11 cellular contexts compared by ENCODE assay signal in genomic region chr16:10776280-10776679, GRCh38. TPM values are rescaled to one million over a fixed set of nuclear protein-coding genes. Genes with fewer than 3 reads are reported as not detected.
DNase-seq lines count a peak whose midpoint lies in the region; ATAC-seq, FAIRE-seq and TF ChIP-seq lines count a peak whose summit lies in the region.
"Had no signal": no experiment of that assay in that cellular context is flagged by ENCODE, and none has a peak within 500 bp of the region (broad histone marks: within the 10 kb centered on the region; RNA-seq: fewer than 3 reads in every experiment).

No MANE protein-coding gene starts in this region.

- intact Hi-C loops in GM12878 (cut with micrococcal nuclease; ENCODE audit: unreplicated experiment) = loop anchor here (1.0 kb wide), 1 partner anchor 36 kb away; no protein-coding TSS in a partner anchor

- 7% methylated on average over 4 of the region's 4 CpGs for WGBS in GM12878 (ENCODE audit: insufficient coverage, insufficient replicate concordance, low lambda C conversion rate, missing lambda C conversion rate)

- ATAC-seq in GM18517 (IDR thresholded peaks at IDR 0.05; ENCODE audit: unreplicated experiment) = peak; percentile 89
- ATAC-seq in GM19468 (IDR thresholded peaks at IDR 0.05; ENCODE audit: extremely low read depth, unreplicated experiment) = peak; percentile 81
- ATAC-seq in HG03103 (IDR thresholded peaks at IDR 0.05; ENCODE audit: low read depth, unreplicated experiment) = peak; percentile 72
- ATAC-seq in GM12878 = peak; percentile 82

- peak; percentile 78 for DNase-seq in GM12878 (ENCODE audit: low read depth, low spot score)
- no peak for DNase-seq in MG63
- DNase-seq in AML-193 (lab: John Stamatoyannopoulos, UW) = no peak
- DNase-seq in progenitor cell of endocrine pancreas (ENCODE audit: low spot score, unreplicated experiment) = no peak
- DNase-seq: effector memory CD4-positive, alpha-beta T cell; NCI-H226 had no signal

- H3K36me3 Mint-ChIP-seq in progenitor cell of endocrine pancreas (ENCODE audit: insufficient read depth) = peaks cover 2% of the 10 kb centered on the region

- H3K79me2 ChIP-seq in GM12878 (ENCODE audit: control insufficient read depth, insufficient read depth, low read length) = no peaks in the 10 kb centered on the region

- SMC1A ChIA-PET in GM12878 (lab: Charles Lee; ENCODE audit: uncharacterized antibody, unreplicated experiment) = interaction anchor here (1.3 to 3.1 kb wide), 4 partner anchors 11 to 114 kb away, joined by 4 to 18 read pairs (median 12); partner anchors contain the start of gene CIITA

- H3K4me1 ChIP-seq in GM12878 (ENCODE audit: control insufficient read depth, insufficient read depth, low read length) = peaks cover 29% of the 10 kb centered on the region

- H3K27me3 ChIP-seq in GM12878 (replicated peaks in 1 of 2; ENCODE audit: control insufficient read depth in 2 of 2, insufficient read depth in 2 of 2, low read length in 1 of 2) (no peaks in the 10 kb centered on the region), MG63 (no peaks in the 10 kb centered on the region)

- peak; percentile 68 for FAIRE-seq in GM12878 (lab: Jason Lieb, UNC)
- FAIRE-seq: G401.6 had no signal

- H3K9me3 Mint-ChIP-seq in progenitor cell of endocrine pancreas (ENCODE audit: low read depth) = no peaks in the 10 kb centered on the region

- in situ Hi-C loops in GM12878 (cut with MboI) = no loop called here

- no peaks in the 10 kb centered on the region for H4K20me1 ChIP-seq in GM12878 (ENCODE audit: control insufficient read depth, insufficient read depth)

- CTCF ChIA-PET in GM12878 (lab: Yijun Ruan, JAX) = interaction anchor here (1.8 to 3.2 kb wide), 2 partner anchors 95 to 102 kb away, joined by 7 to 15 read pairs; no protein-coding TSS in a partner anchor

- H3K4me2 ChIP-seq in GM12878 (ENCODE audit: control insufficient read depth, insufficient read depth) = peak overlapping the region; percentile 31

- no peak overlapping the region for H2AFZ ChIP-seq in GM12878 (ENCODE audit: control insufficient read depth, low read depth, low read length)

- H3K27ac ChIP-seq in GM12878 (ENCODE audit: control insufficient read depth, insufficient read depth) = no peak overlapping the region

- no peak for TF ChIP-seq POLR2A in GM12878 (IDR thresholded peaks at IDR 0.05; ENCODE audit: low read depth, low read length)

- RAD21 ChIA-PET in GM12878 (lab: Charles Lee; ENCODE audit: unreplicated experiment) = interaction anchor here (0.7 to 3.8 kb wide), 8 partner anchors 36 to 165 kb away, joined by 4 to 35 read pairs (median 8); partner anchors contain the start of gene CIITA

- POLR2A ChIA-PET in GM12878 (lab: Charles Lee) = interaction anchor here (1.0 to 2.2 kb wide), 7 partner anchors 11 to 102 kb away, joined by 4 to 14 read pairs (median 6); partner anchors contain the start of genes CIITA and NUBP1

- no peaks in the 10 kb centered on the region for H3K9me3 ChIP-seq in GM12878 (replicated peaks; ENCODE audit: control insufficient read depth, insufficient read depth, low read length)
- no peaks in the 10 kb centered on the region for H3K9me3 ChIP-seq in MG63

- H3K4me1 Mint-ChIP-seq in progenitor cell of endocrine pancreas (ENCODE audit: low read depth) = peaks cover 3% of the 10 kb centered on the region

- H3K4me3 ChIP-seq in GM12878 (no peak overlapping the region), MG63 (no peak overlapping the region)

- no peak overlapping the region for H3K27ac Mint-ChIP-seq in progenitor cell of endocrine pancreas

- no peak overlapping the region for H3K9ac ChIP-seq in GM12878 (ENCODE audit: control insufficient read depth, insufficient read depth, low read length)

- H3K4me3 Mint-ChIP-seq in progenitor cell of endocrine pancreas (ENCODE audit: low read depth) = no peak overlapping the region

- no peaks in the 10 kb centered on the region for H3K36me3 ChIP-seq in GM12878 (ENCODE audit: control insufficient read depth in 2 of 2, insufficient read depth in 2 of 2, low read length in 1 of 2)
- H3K36me3 ChIP-seq in MG63 = no peaks in the 10 kb centered on the region

- TF ChIP-seq RAD21 in GM12878 (IDR thresholded peaks at IDR 0.05; ENCODE audit: insufficient read depth, low read depth, low read length) = peak; percentile 13; the same call in 1 of the 2 replicates

- no peaks in the 10 kb centered on the region for H3K27me3 Mint-ChIP-seq in progenitor cell of endocrine pancreas

- TF ChIP-seq EP300 in GM12878 (IDR thresholded peaks at IDR 0.05; ENCODE audit: borderline replicate concordance in 1 of 2, control insufficient read depth in 1 of 2, low read depth in 2 of 2, low read length in 2 of 2) = peak; percentile 85

- no peak for TF ChIP-seq CTCF in GM12878 (IDR thresholded peaks at IDR 0.05 in 2 of 3, conservative IDR thresholded peaks at IDR 0.05 in 1 of 3; ENCODE audit: control insufficient read depth in 2 of 3, extremely low read depth in 1 of 3, insufficient read depth in 1 of 3, low read depth in 3 of 3, low read length in 3 of 3)
- no peak for TF ChIP-seq CTCF in progenitor cell of endocrine pancreas (IDR thresholded peaks at IDR 0.05; ENCODE audit: unreplicated experiment)

- BruUV-seq in GM12878 (replicated peaks; lab: Mats Ljungman, UMichigan) = no TSS peak

TF ChIP-seq in GM12878, 131 proteins besides CTCF, POLR2A, EP300 and RAD21 (continues in another document):
- TF ChIP-seq RELA (IDR thresholded peaks at IDR 0.05; ENCODE audit: borderline replicate concordance, partially characterized antibody) (no peak), CREB1 (IDR thresholded peaks at IDR 0.05; ENCODE audit: low read depth) (peak; percentile 49), SMARCA5 (IDR thresholded peaks at IDR 0.05) (no peak), SMAD1 (IDR thresholded peaks at IDR 0.05; ENCODE audit: low read depth, partially characterized antibody) (peak; percentile 88), STAT3 (IDR thresholded peaks at IDR 0.05; ENCODE audit: low read depth, low read length) (peak; percentile 77; the same call in 1 of the 2 replicates), ASH2L (IDR thresholded peaks at IDR 0.05; ENCODE audit: borderline replicate concordance, low read depth) (no peak), KAT2A (conservative IDR thresholded peaks at IDR 0.05; ENCODE audit: control insufficient read depth, low read depth, low read length) (no peak), JUNB (IDR thresholded peaks at IDR 0.05) (peak; percentile 68), ELK1 (IDR thresholded peaks at IDR 0.05; ENCODE audit: low read depth, low read length) (no peak), FOXK2 (IDR thresholded peaks at IDR 0.05) (0 out of 2 replicates have a peak, but pooled peaks have one; percentile 10), PAX5 (IDR thresholded peaks at IDR 0.05; ENCODE audit: borderline replicate concordance, low read depth, low read length) (peak; percentile 80), IKZF1 (conservative IDR thresholded peaks at IDR 0.05) (peak; percentile 90)

RNA-seq across cellular contexts. Expression of gene NUBP1, which starts 32.6 kb away (rescaled TPM):
- total RNA-seq in GM12878 (2013; cell fraction: nucleolus; rRNA removed) = 11.1 and 12.4 TPM in 2 replicates
- 49.6 and 56.9 TPM in 2 replicates for total RNA-seq in GM12878 (2014; rRNA removed)
- 53.6 and 55.1 TPM in 2 replicates for total RNA-seq in GM12878 (2014; rRNA removed; fragmentation: Illumina TruSeq; extraction: Trizol)
- total RNA-seq in GM12878 (2021) = 46.7 and 53.3 TPM in 2 replicates
- polyA plus RNA-seq in GM12878 (2011; ENCODE audit: low read depth) = 33.6 TPM
- polyA plus RNA-seq in GM12878 (2011; rRNA removed) = 64.3 and 74.9 TPM in 2 replicates
- polyA plus RNA-seq in GM12878 (2011; cell fraction: cytosol; rRNA removed) = 82.8 and 88.2 TPM in 2 replicates
- polyA plus RNA-seq in GM12878 (2011; cell fraction: nucleus; rRNA removed) = 47.6 and 55.6 TPM in 2 replicates
- polyA plus RNA-seq in GM12878 (2012) = 40.3 and 47.4 TPM in 2 replicates
- 51.5 and 66.9 TPM in 2 replicates for polyA plus RNA-seq in GM12878 (2014; fragmentation: Illumina TruSeq; extraction: Trizol)
- 10 to 100 TPM; 31.0 to 36.3 TPM for polyA plus RNA-seq in GM12878 (2014; fragmentation: Nextera tagmentation; extraction: Ambion mirVana)
- 62.8 and 65.7 TPM in 2 replicates for polyA plus RNA-seq in GM12878 (2014; rRNA removed)
- 10 to 100 TPM; 59.7 to 60.7 TPM for polyA plus RNA-seq in GM12878 (2016; fragmentation: Nextera tagmentation; extraction: Ambion mirVana)
- 36.2 and 42.1 TPM in 2 replicates for polyA minus RNA-seq in GM12878 (2011; rRNA and poly(A)+ RNA removed)
- polyA minus RNA-seq in GM12878 (2011; cell fraction: cytosol; rRNA and poly(A)+ RNA removed) = 20.0 and 22.7 TPM in 2 replicates
- polyA minus RNA-seq in GM12878 (2011; cell fraction: nucleus; rRNA and poly(A)+ RNA removed) = 8.1 and 12.7 TPM in 2 replicates
- total RNA-seq in MG63 (2014; rRNA removed; shearing (Covaris generic); ENCODE audit: low replicate concordance) = 45.2 and 57.5 TPM in 2 replicates
- 28.1 TPM in 2 replicates for total RNA-seq in progenitor cell of endocrine pancreas

RNA-seq across cellular contexts. Expression of gene TVP23A, which starts 42.3 kb away (rescaled TPM):
- 10.6 and 11.7 TPM in 2 replicates for total RNA-seq in GM12878 (2013; cell fraction: nucleolus; rRNA removed)
- total RNA-seq in GM12878 (2014; rRNA removed) = 1.1 and 1.9 TPM in 2 replicates
- total RNA-seq in GM12878 (2014; rRNA removed; fragmentation: Illumina TruSeq; extraction: Trizol) = 1.5 and 1.7 TPM in 2 replicates
- 1.6 and 1.7 TPM in 2 replicates for total RNA-seq in GM12878 (2021)
- polyA plus RNA-seq in GM12878 (2011; ENCODE audit: low read depth) = 3.2 TPM
- polyA plus RNA-seq in GM12878 (2011; rRNA removed) = 2.6 and 2.8 TPM in 2 replicates
- polyA plus RNA-seq in GM12878 (2011; cell fraction: cytosol; rRNA removed) = 1.2 and 1.6 TPM in 2 replicates
- 1.2 and 1.8 TPM in 2 replicates for polyA plus RNA-seq in GM12878 (2011; cell fraction: nucleus; rRNA removed)
- polyA plus RNA-seq in GM12878 (2012) = 6.8 and 7.4 TPM in 2 replicates
- polyA plus RNA-seq in GM12878 (2014; fragmentation: Illumina TruSeq; extraction: Trizol) = 1.9 and 2.8 TPM in 2 replicates
- 1 to 10 TPM; 4.6 to 6.4 TPM for polyA plus RNA-seq in GM12878 (2014; fragmentation: Nextera tagmentation; extraction: Ambion mirVana)
- polyA plus RNA-seq in GM12878 (2014; rRNA removed) = 1.4 and 1.8 TPM in 2 replicates
- 1 to 10 TPM; 3.4 to 3.6 TPM for polyA plus RNA-seq in GM12878 (2016; fragmentation: Nextera tagmentation; extraction: Ambion mirVana)
- polyA minus RNA-seq in GM12878 (2011; rRNA and poly(A)+ RNA removed) = 0.88 and 1.5 TPM in 2 replicates
- 0.94 TPM in 1 of 2 replicates, not detected in the other for polyA minus RNA-seq in GM12878 (2011; cell fraction: cytosol; rRNA and poly(A)+ RNA removed)
- 0.57 and 0.60 TPM in 2 replicates for polyA minus RNA-seq in GM12878 (2011; cell fraction: nucleus; rRNA and poly(A)+ RNA removed)
- total RNA-seq in MG63 (2014; rRNA removed; shearing (Covaris generic); ENCODE audit: low replicate concordance) = not detected in 2 replicates
- 8.5 and 9.4 TPM in 2 replicates for total RNA-seq in progenitor cell of endocrine pancreas
- total RNA-seq: osteoblast had no signal
